In the genomic region with DNA sequence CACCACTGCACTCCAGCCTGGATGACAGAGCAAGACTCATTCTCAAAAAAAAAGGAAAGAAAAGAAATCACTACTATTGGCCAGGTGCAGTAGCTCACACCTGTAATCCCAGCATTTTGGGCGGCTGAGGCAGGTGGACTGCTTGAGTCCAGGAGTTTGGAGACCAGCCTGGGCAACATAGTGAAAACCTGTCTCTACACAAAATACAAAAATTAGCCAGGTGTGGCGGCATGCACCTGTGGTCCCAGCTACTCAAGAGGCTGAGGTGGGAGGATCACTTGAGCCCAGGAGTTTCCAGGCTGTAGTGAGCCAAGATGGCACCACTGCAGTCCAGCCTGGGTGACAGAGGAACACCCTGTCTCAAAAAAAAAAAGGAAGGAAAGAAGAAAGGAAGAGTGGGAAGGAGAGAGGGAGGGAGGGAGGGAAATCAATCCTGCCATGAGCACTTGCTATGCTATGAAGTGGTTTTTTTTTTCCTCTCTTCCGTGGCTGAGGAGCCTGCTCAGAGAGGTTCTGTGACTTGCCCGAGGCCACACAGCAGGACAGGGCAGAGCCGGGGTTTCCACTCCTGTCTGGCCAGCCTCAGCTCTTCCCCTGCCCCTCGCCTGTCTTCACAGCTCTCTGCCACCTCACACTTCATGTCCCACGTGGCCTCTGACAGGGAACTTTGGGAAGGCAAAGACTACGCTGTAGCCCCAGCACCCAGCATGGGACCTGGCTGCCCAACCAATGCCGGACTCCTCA, we compare ENCODE assay signal across 22 cellular contexts. TPM values are rescaled to one million over a fixed set of nuclear protein-coding genes. Genes with fewer than 3 reads are reported as not detected.
DNase-seq lines count a peak whose midpoint lies in the region; ATAC-seq, FAIRE-seq and TF ChIP-seq lines count a peak whose summit lies in the region.
"Had no signal": no experiment of that assay in that cellular context is flagged by ENCODE, and none has a peak within 500 bp of the region (broad histone marks: within the 10 kb centered on the region; RNA-seq: fewer than 3 reads in every experiment).

No MANE protein-coding gene starts in this region.

- peaks cover 4% of the 10 kb centered on the region for H3K9me1 ChIP-seq in K562 (ENCODE audit: control insufficient read depth, insufficient read depth, low read length)

- H3K27me3 ChIP-seq in K562 (ENCODE audit: control insufficient read depth in 2 of 2, insufficient read depth in 2 of 2, low read length in 2 of 2) (peaks cover 0 to 18% of the 10 kb centered on the region in 2 experiments; a peak in 1 of 5 replicates), thyroid gland (no peaks in the 10 kb centered on the region)

- H3K4me1 ChIP-seq in A549 (peaks cover 8% of the 10 kb centered on the region; the same call in 1 of the 3 replicates), K562 (replicated peaks in 1 of 2; ENCODE audit: control insufficient read depth in 2 of 2, insufficient read depth in 2 of 2, low read length in 2 of 2) (peaks cover 0 to 32% of the 10 kb centered on the region in 2 experiments; a peak in 2 of 5 replicates), thyroid gland (peaks cover 10 to 26% of the 10 kb centered on the region in 2 donors)

- H2AFZ ChIP-seq in K562 (ENCODE audit: low read depth, low read length): no peak overlapping the region
- H2AFZ ChIP-seq: GM23248 had no signal

- H3K4me2 ChIP-seq in A549: no peak overlapping the region
- no peak overlapping the region for H3K4me2 ChIP-seq in K562 (ENCODE audit: insufficient read depth, low read length)

- CTCF ChIA-PET in A549 (lab: Yijun Ruan, JAX): interaction anchor here (1.3 to 42.4 kb wide), 4 partner anchors 11 to 60 kb away, joined by 3 to 1302 read pairs (median 438); partner anchors contain the start of genes FDXR, GRIN2C and NAT9
- CTCF ChIA-PET in K562 (lab: Yijun Ruan, JAX; ENCODE audit: low intra/inter-chr PET ratio): no interaction called here

- peaks cover 10% of the 10 kb centered on the region; the same call in 1 of the 2 replicates for H4K20me1 ChIP-seq in K562 (replicated peaks; ENCODE audit: control insufficient read depth, insufficient read depth, low read length)

- in situ Hi-C loops in K562 (cut with MboI): no loop called here

- FAIRE-seq in A549 (lab: Jason Lieb, UNC): no peak
- FAIRE-seq in K562 (lab: Jason Lieb, UNC): no peak
- FAIRE-seq: G401.6, GM12892, GM19239, H1 had no signal

- H3K36me3 ChIP-seq in K562 (ENCODE audit: control insufficient read depth, insufficient read depth, low read length): no peaks in the 10 kb centered on the region
- H3K36me3 ChIP-seq in thyroid gland: peaks cover 0 to 4% of the 10 kb centered on the region in 2 donors

- ATAC-seq in A549 (no peak), K562 (no peak), HG03378 (IDR thresholded peaks at IDR 0.05; ENCODE audit: unreplicated experiment) (no peak)

- no peak overlapping the region for H3K4me3 ChIP-seq in A549
- H3K4me3 ChIP-seq in K562: no peak overlapping the region
- no peak overlapping the region for H3K4me3 ChIP-seq in thyroid gland (replicated peaks in 1 of 3)
- no peak overlapping the region for H3K4me3 ChIP-seq in foreskin fibroblast (ENCODE audit: low read depth in 1 of 2, low read length in 2 of 2)
- H3K4me3 ChIP-seq: GM23248 had no signal

- no TSS peak for BruUV-seq in K562 (replicated peaks; lab: Mats Ljungman, UMichigan)

- H3K27ac ChIP-seq in A549 (no peak overlapping the region), K562 (ENCODE audit: extremely low read depth, low read depth, low read length) (no peak overlapping the region), thyroid gland (no peak overlapping the region)
- H3K27ac ChIP-seq: GM23248 had no signal

- no peak overlapping the region for H3K9ac ChIP-seq in K562 (ENCODE audit: insufficient read depth in 1 of 2, low read depth in 2 of 2, low read length in 2 of 2)
- H3K9ac ChIP-seq: GM23248 had no signal

- H3K9me3 ChIP-seq in A549: no peaks in the 10 kb centered on the region
- no peaks in the 10 kb centered on the region for H3K9me3 ChIP-seq in K562 (replicated peaks; ENCODE audit: control insufficient read depth, insufficient read depth, low read depth, low read length)
- no peaks in the 10 kb centered on the region for H3K9me3 ChIP-seq in thyroid gland

- TF ChIP-seq CTCF in A549 (IDR thresholded peaks at IDR 0.05) (no peak), K562 (IDR thresholded peaks at IDR 0.05 in 2 of 3, conservative IDR thresholded peaks at IDR 0.05 in 1 of 3; ENCODE audit: insufficient read depth in 2 of 3, low read depth in 1 of 3, low read length in 3 of 3) (no peak), thyroid gland (IDR thresholded peaks at IDR 0.05) (no peak), foreskin fibroblast (IDR thresholded peaks at IDR 0.05; ENCODE audit: low read depth, low read length) (no peak)

- DNase-seq in A549 (ENCODE audit: low read depth in 1 of 2, low spot score in 1 of 2): no peak
- DNase-seq in K562 (ENCODE audit: extremely low read depth in 1 of 4, low spot score in 3 of 4): no peak
- DNase-seq in thyroid gland: peak; percentile 61 to 70
- DNase-seq in NOMO-1 (lab: John Stamatoyannopoulos, UW; ENCODE audit: unreplicated experiment in 2 of 2): no peak
- no peak for DNase-seq in foreskin fibroblast
- DNase-seq: 8988T, C1 segment of cervical spinal cord, COR-L47, DMS153, DND-41, GM23248, H7, HCEC 1CT had no signal

- intact Hi-C loops in K562 (cut with micrococcal nuclease): no loop called here
- intact Hi-C loops in thyroid gland (cut with DNase I): no loop called here

- H3K79me2 ChIP-seq in K562 (ENCODE audit: control insufficient read depth, insufficient read depth, low read length): no peaks in the 10 kb centered on the region

- TF ChIP-seq RAD21 in A549 (conservative IDR thresholded peaks at IDR 0.05 in 1 of 2, IDR thresholded peaks at IDR 0.05 in 1 of 2) (no peak), Ishikawa (IDR thresholded peaks at IDR 0.05; ENCODE audit: low read depth) (no peak), K562 (CRISPR knock-in tag; conservative IDR thresholded peaks at IDR 0.05 in 1 of 2, IDR thresholded peaks at IDR 0.05 in 1 of 2) (no peak)

- POLR2A ChIA-PET in A549 (lab: Yijun Ruan, JAX) (no interaction called here), K562 (lab: Yijun Ruan, JAX) (interaction anchor here (2.3 kb wide), 1 partner anchor 10 kb away, joined by 7 read pairs; no protein-coding TSS in a partner anchor)

- WGBS in A549 (ENCODE audit: missing lambda C conversion rate): 50% methylated on average over 9 of the region's 9 CpGs
- 5% methylated on average over 8 of the region's 9 CpGs for WGBS in K562 (ENCODE audit: insufficient coverage, low coverage, missing lambda C conversion rate)
- WGBS in thyroid gland, 2 donors: 64 to 69% methylated on average over 9 of the region's 9 CpGs

- no peak for TF ChIP-seq POLR2A in A549 (IDR thresholded peaks at IDR 0.05; ENCODE audit: low read length)
- no peak for TF ChIP-seq POLR2A in K562 (conservative IDR thresholded peaks at IDR 0.05)
- TF ChIP-seq POLR2A in thyroid gland (IDR thresholded peaks at IDR 0.05): no peak

- TF ChIP-seq EP300 in A549 (IDR thresholded peaks at IDR 0.05) (no peak), Ishikawa (IDR thresholded peaks at IDR 0.05; ENCODE audit: borderline replicate concordance) (no peak), K562 (IDR thresholded peaks at IDR 0.05; ENCODE audit: low read length) (no peak)

RNA-seq across cellular contexts. Expression of gene GRIN2C, which starts 10.9 kb away (rescaled TPM):
- polyA plus RNA-seq in A549 (2011; rRNA removed) (0.15 and 0.17 TPM in 2 replicates), A549 (2017; fragmentation: RNase III; extraction: RNeasy Plus Mini Kit Qiagen cat#74134 plus additional on column Dnase treatment) (0.28 to 0.77 TPM (median 0.40 TPM) in 3 replicates), K562 (2011; rRNA removed) (0.08 and 0.10 TPM in 2 replicates), K562 (2014; fragmentation: Illumina TruSeq; extraction: Trizol) (0.10 TPM in 1 of 2 replicates, not detected in the other), K562 (2014; fragmentation: Nextera tagmentation; extraction: Ambion mirVana) (not detected), K562 (2014; rRNA removed) (0.08 and 0.20 TPM in 2 replicates)
- polyA plus RNA-seq in A549 (2012; cell fraction: cytosol; rRNA removed): 0.16 and 0.21 TPM in 2 replicates
- polyA plus RNA-seq in A549 (2012; cell fraction: nucleus; rRNA removed): 2.9 and 3.4 TPM in 2 replicates
- polyA minus RNA-seq in A549 (2011; rRNA and poly(A)+ RNA removed): 0.24 and 0.45 TPM in 2 replicates
- total RNA-seq in K562 (2011; cell fraction: chromatin; rRNA removed; ENCODE audit: low replicate concordance): 1.3 and 4.1 TPM in 2 replicates
- total RNA-seq in K562 (2011; cell fraction: nucleolus; rRNA removed): 0.66 and 1.7 TPM in 2 replicates
- total RNA-seq in K562 (2011; cell fraction: nucleoplasm; rRNA removed): 1.2 and 1.5 TPM in 2 replicates
- total RNA-seq in K562 (2014; rRNA removed) (under 0.01 and 0.16 TPM in 2 replicates), K562 (2014; rRNA removed; fragmentation: Illumina TruSeq; extraction: Trizol) (0.03 and 0.04 TPM in 2 replicates), K562 (2015; rRNA removed; fragmentation: Illumina TruSeq; extraction: Trizol) (0.07 and 0.08 TPM in 2 replicates), K562 (2021) (0.33 and 0.40 TPM in 2 replicates), thyroid gland (100 to 1,000 TPM in 2 of 4 donors, 10 to 100 TPM in 2; 63.4 to 120 (median 94.0) TPM)
- polyA plus RNA-seq in K562 (2011; cell fraction: cytosol; rRNA removed): 0.04 and 0.06 TPM in 2 replicates
- 0.29 and 0.68 TPM in 2 replicates for polyA plus RNA-seq in K562 (2011; cell fraction: nucleus; rRNA removed)
- polyA plus RNA-seq in K562 (2012): 0.16 and 0.66 TPM in 2 replicates
- polyA minus RNA-seq in K562 (2011; rRNA and poly(A)+ RNA removed): 0.06 TPM in 1 of 2 replicates, not detected in the other
- not detected in 2 replicates for polyA minus RNA-seq in K562 (2011; cell fraction: cytosol; rRNA and poly(A)+ RNA removed)
- 0.11 and 0.27 TPM in 2 replicates for polyA minus RNA-seq in K562 (2011; cell fraction: nucleus; rRNA and poly(A)+ RNA removed)
- total RNA-seq: GM23248, H7 had no signal
- polyA plus RNA-seq: CD4-positive, alpha-beta memory T cell; GM23248 had no signal

RNA-seq across cellular contexts. Expression of gene FDXR, which starts 24.0 kb away (rescaled TPM):
- polyA plus RNA-seq in A549 (2011; rRNA removed) (32.5 and 33.0 TPM in 2 replicates), A549 (2017; fragmentation: RNase III; extraction: RNeasy Plus Mini Kit Qiagen cat#74134 plus additional on column Dnase treatment) (43.3 to 51.8 TPM (median 44.5 TPM) in 3 replicates), K562 (2011; rRNA removed) (25.4 and 30.9 TPM in 2 replicates), K562 (2014; fragmentation: Illumina TruSeq; extraction: Trizol) (13.6 and 40.4 TPM in 2 replicates), K562 (2014; fragmentation: Nextera tagmentation; extraction: Ambion mirVana) (1 to 10 TPM in 1 of 2 experiments, under 1 TPM in 1; 0.89 to 2.8 TPM), K562 (2014; rRNA removed) (58.6 and 62.9 TPM in 2 replicates)
- 50.7 and 61.9 TPM in 2 replicates for polyA plus RNA-seq in A549 (2012; cell fraction: cytosol; rRNA removed)
- 91.7 and 96.4 TPM in 2 replicates for polyA plus RNA-seq in A549 (2012; cell fraction: nucleus; rRNA removed)
- 21.3 and 32.0 TPM in 2 replicates for polyA minus RNA-seq in A549 (2011; rRNA and poly(A)+ RNA removed)
- total RNA-seq in K562 (2011; cell fraction: chromatin; rRNA removed; ENCODE audit: low replicate concordance): 26.1 and 46.4 TPM in 2 replicates
- total RNA-seq in K562 (2011; cell fraction: nucleolus; rRNA removed): 39.0 and 42.5 TPM in 2 replicates
- 25.0 and 34.7 TPM in 2 replicates for total RNA-seq in K562 (2011; cell fraction: nucleoplasm; rRNA removed)
- total RNA-seq in K562 (2014; rRNA removed) (62.2 and 76.4 TPM in 2 replicates), K562 (2014; rRNA removed; fragmentation: Illumina TruSeq; extraction: Trizol) (8.7 and 14.3 TPM in 2 replicates), K562 (2015; rRNA removed; fragmentation: Illumina TruSeq; extraction: Trizol) (40.6 and 46.1 TPM in 2 replicates), K562 (2021) (68.7 and 70.7 TPM in 2 replicates), thyroid gland (10 to 100 TPM in 2 of 4 donors, 1 to 10 TPM in 2; 5.9 to 18.6 (median 10.2) TPM)
- polyA plus RNA-seq in K562 (2011; cell fraction: cytosol; rRNA removed): 27.8 and 83.2 TPM in 2 replicates
- 47.6 and 91.7 TPM in 2 replicates for polyA plus RNA-seq in K562 (2011; cell fraction: nucleus; rRNA removed)
- 64.0 and 126 TPM in 2 replicates for polyA plus RNA-seq in K562 (2012)
- polyA minus RNA-seq in K562 (2011; rRNA and poly(A)+ RNA removed): 5.2 and 10.6 TPM in 2 replicates
- 20.5 and 30.2 TPM in 2 replicates for polyA minus RNA-seq in K562 (2011; cell fraction: cytosol; rRNA and poly(A)+ RNA removed)
- 22.8 and 27.3 TPM in 2 replicates for polyA minus RNA-seq in K562 (2011; cell fraction: nucleus; rRNA and poly(A)+ RNA removed)

RNA-seq across cellular contexts. Expression of gene FADS6, which starts 44.6 kb away (rescaled TPM):
- polyA plus RNA-seq in A549 (2011; rRNA removed): not detected in 2 replicates
- 0.03 TPM in 1 of 2 replicates, not detected in the other for polyA plus RNA-seq in A549 (2012; cell fraction: cytosol; rRNA removed)
- 0.02 TPM in 1 of 2 replicates, not detected in the other for polyA plus RNA-seq in A549 (2012; cell fraction: nucleus; rRNA removed)
- 0.04 TPM in 1 of 3 replicates, not detected in the others for polyA plus RNA-seq in A549 (2017; fragmentation: RNase III; extraction: RNeasy Plus Mini Kit Qiagen cat#74134 plus additional on column Dnase treatment)
- polyA minus RNA-seq in A549 (2011; rRNA and poly(A)+ RNA removed): not detected in 2 replicates
- total RNA-seq in K562 (2011; cell fraction: chromatin; rRNA removed; ENCODE audit: low replicate concordance): not detected in 2 replicates
- total RNA-seq in K562 (2011; cell fraction: nucleolus; rRNA removed): 0.26 TPM in 1 of 2 replicates, not detected in the other
- total RNA-seq in K562 (2011; cell fraction: nucleoplasm; rRNA removed): 0.29 TPM in 1 of 2 replicates, not detected in the other
- total RNA-seq in K562 (2014; rRNA removed): not detected in 2 replicates
- total RNA-seq in K562 (2014; rRNA removed; fragmentation: Illumina TruSeq; extraction: Trizol): not detected in 2 replicates
- total RNA-seq in K562 (2015; rRNA removed; fragmentation: Illumina TruSeq; extraction: Trizol): 0.22 TPM in 1 of 2 replicates, not detected in the other
- total RNA-seq in K562 (2021): not detected in 2 replicates
- polyA plus RNA-seq in K562 (2011; rRNA removed): 0.12 and 0.18 TPM in 2 replicates
- 0.13 and 0.36 TPM in 2 replicates for polyA plus RNA-seq in K562 (2011; cell fraction: cytosol; rRNA removed)
- 0.07 and 0.44 TPM in 2 replicates for polyA plus RNA-seq in K562 (2011; cell fraction: nucleus; rRNA removed)
- 0.08 and 0.22 TPM in 2 replicates for polyA plus RNA-seq in K562 (2012)
- not detected in 2 replicates for polyA plus RNA-seq in K562 (2014; fragmentation: Illumina TruSeq; extraction: Trizol)
- not detected for polyA plus RNA-seq in K562 (2014; fragmentation: Nextera tagmentation; extraction: Ambion mirVana)
- not detected in 2 replicates for polyA plus RNA-seq in K562 (2014; rRNA removed)
- not detected in 2 replicates for polyA minus RNA-seq in K562 (2011; rRNA and poly(A)+ RNA removed)
- polyA minus RNA-seq in K562 (2011; cell fraction: cytosol; rRNA and poly(A)+ RNA removed): 0.38 TPM in 1 of 2 replicates, not detected in the other
- not detected in 2 replicates for polyA minus RNA-seq in K562 (2011; cell fraction: nucleus; rRNA and poly(A)+ RNA removed)
- total RNA-seq in thyroid gland: not detected
- total RNA-seq: A673; CD4-positive, alpha-beta memory T cell; GM23248; H7 had no signal
- polyA plus RNA-seq: BJ; CD4-positive, alpha-beta memory T cell; GM23248 had no signal

Comparison
In these comparisons a context has a peak if more than half of its experiments do, and no peak if none do; other contexts are left out.
1. DNase-seq: peak in thyroid gland (2 of 2); none in A549 (0 of 2), K562 (0 of 4), NOMO-1 (0 of 2) and foreskin fibroblast (0 of 2).
2. RNA of gene GRIN2C, which starts 10.9 kb away (total RNA-seq): 63.4 to 120 TPM in thyroid gland; under 0.01 to 4.1 TPM in K562; every median in the first group is over 10 times any median in the second.
3. Of the 35 proteins assayed by ChIP-seq in both K562 and A549: peak only in K562: none; only in A549: MAX; in both: ZFP36; in neither: 33.